19 cellular contexts compared by ENCODE assay signal in genomic region chr1:227917081-227917950, GRCh38. TPM values are rescaled to one million over a fixed set of nuclear protein-coding genes. Genes with fewer than 3 reads are reported as not detected.
DNase-seq lines count a peak whose midpoint lies in the region; ATAC-seq, FAIRE-seq and TF ChIP-seq lines count a peak whose summit lies in the region.
"Had no signal": no experiment of that assay in that cellular context is flagged by ENCODE, and none has a peak within 500 bp of the region (broad histone marks: within the 10 kb centered on the region; RNA-seq: fewer than 3 reads in every experiment).

No MANE protein-coding gene starts in this region.

- ATAC-seq in upper lobe of right lung = no peak
- ATAC-seq: body of pancreas; naive thymus-derived CD8-positive, alpha-beta T cell; sciatic nerve had no signal

- peak overlapping the region; percentile 35 for H2BK120ac ChIP-seq in trophoblast cell (ENCODE audit: insufficient read depth, low read length, poor library complexity)

- H2BK5ac ChIP-seq in trophoblast cell (ENCODE audit: low read depth, low read length, poor library complexity) = no peak overlapping the region

- FAIRE-seq in D721Med (lab: Jason Lieb, UNC) = no peak

- peak overlapping the region; percentile 3 for H3K4ac ChIP-seq in trophoblast cell (ENCODE audit: low read depth, low read length)

- peak overlapping the region; percentile 32 for H3K18ac ChIP-seq in trophoblast cell (ENCODE audit: low read length)

- WGBS in trophoblast cell (ENCODE audit: extremely low coverage, insufficient coverage, insufficient read length) = no CpG with 5 or more reads among the region's 15 CpGs

- no peak overlapping the region for H3K23ac ChIP-seq in trophoblast cell (ENCODE audit: low read length)

- peak overlapping the region; percentile 41 for H2AK5ac ChIP-seq in trophoblast cell (ENCODE audit: low read length)

- no peak overlapping the region for H3K4me2 ChIP-seq in trophoblast cell (ENCODE audit: low read length)

- no peak for DNase-seq in D721Med (ENCODE audit: insufficient read length, low spot score)
- peak in 33 of 51 donors; percentile 10 to 84 (median 54) for DNase-seq in hypothalamus (lab: John Stamatoyannopoulos, UW)
- no peak for DNase-seq in trophoblast cell
- DNase-seq in HT-29 (ENCODE audit: low spot score) = no peak
- DNase-seq in germinal center (ENCODE audit: low spot score) = no peak
- no peak for DNase-seq in upper lobe of right lung
- no peak for DNase-seq in activated naive CD4-positive, alpha-beta T cell treated with anti-CD3 and anti-CD28 coated beads, Interleukin-2, amount 10 ng/mL, durations not matched to agents 7 days and 5 days
- DNase-seq: activated CD4-positive, alpha-beta T cell treated with anti-CD3 and anti-CD28 coated beads, Interleukin-2, amount 50 U/mL, for 4 hours; activated naive CD4-positive, alpha-beta T cell treated with anti-CD3 and anti-CD28 coated beads, Interleukin-2, amount 50 U/mL, for 16 hours; body of pancreas; CD8-positive, alpha-beta memory T cell; naive thymus-derived CD8-positive, alpha-beta T cell; NCI-H1048; NCI-H774; stimulated activated CD4-positive, alpha-beta T cell treated with anti-CD3 and anti-CD28 coated beads, Interleukin-2, amount 100 ng/mL, for 24 hours; SW 1271 had no signal

- H3K4me3 ChIP-seq in trophoblast cell (ENCODE audit: low read depth, low read length) (no peak overlapping the region), upper lobe of right lung (no peak overlapping the region)
- H3K4me3 ChIP-seq: body of pancreas, esophagus muscularis mucosa had no signal

- H3K14ac ChIP-seq in trophoblast cell (ENCODE audit: low read length) = peak overlapping the region; percentile 45

- no peak overlapping the region for H4K12ac ChIP-seq in trophoblast cell (ENCODE audit: low read depth, low read length)

- H3K36me3 Mint-ChIP-seq in activated naive CD4-positive, alpha-beta T cell treated with anti-CD3 and anti-CD28 coated beads, Interleukin-2, amount 10 ng/mL, durations not matched to agents 7 days and 5 days = no peaks in the 10 kb centered on the region
- H3K36me3 Mint-ChIP-seq: CD8-positive, alpha-beta memory T cell; naive thymus-derived CD8-positive, alpha-beta T cell had no signal

- H4K8ac ChIP-seq in trophoblast cell (ENCODE audit: low read depth, low read length) = peak overlapping the region; percentile 7

- H3K27me3 ChIP-seq in trophoblast cell (ENCODE audit: insufficient read depth, low read length) (no peaks in the 10 kb centered on the region), upper lobe of right lung (peaks cover 6% of the 10 kb centered on the region)
- H3K27me3 ChIP-seq: body of pancreas, esophagus muscularis mucosa had no signal

- no peak overlapping the region for H2AFZ ChIP-seq in trophoblast cell (ENCODE audit: insufficient read depth, low read length, poor library complexity)

- H3K36me3 ChIP-seq in trophoblast cell (ENCODE audit: control insufficient read depth in 1 of 2, insufficient read depth in 2 of 2, low read length in 2 of 2) (peaks cover 17 to 19% of the 10 kb centered on the region in 2 experiments), upper lobe of right lung (no peaks in the 10 kb centered on the region)

- intact Hi-C loops in upper lobe of right lung (cut with DNase I) = no loop called here

- peaks cover 3% of the 10 kb centered on the region for H3K79me2 ChIP-seq in trophoblast cell (ENCODE audit: control insufficient read depth, insufficient read depth, low read length, poor library complexity)

- peak overlapping the region; percentile 41 for H3K27ac ChIP-seq in angular gyrus (ENCODE audit: low read depth, low read length)
- H3K27ac ChIP-seq in trophoblast cell (ENCODE audit: low read depth, low read length) = no peak overlapping the region
- H3K27ac ChIP-seq in upper lobe of right lung = no peak overlapping the region
- H3K27ac ChIP-seq: body of pancreas, esophagus muscularis mucosa had no signal

- peaks cover 2% of the 10 kb centered on the region for H3K9me3 Mint-ChIP-seq in activated naive CD4-positive, alpha-beta T cell treated with anti-CD3 and anti-CD28 coated beads, Interleukin-2, amount 10 ng/mL, durations not matched to agents 7 days and 5 days
- H3K9me3 Mint-ChIP-seq: CD8-positive, alpha-beta memory T cell; naive thymus-derived CD8-positive, alpha-beta T cell had no signal

- TF ChIP-seq CTCF in D721Med (IDR thresholded peaks at IDR 0.05; ENCODE audit: insufficient read depth, missing control alignments) = peak; percentile 23
- TF ChIP-seq CTCF in upper lobe of right lung (IDR thresholded peaks at IDR 0.05) = no peak

- peaks cover 19% of the 10 kb centered on the region for H3K79me1 ChIP-seq in trophoblast cell (ENCODE audit: low read length)

- no peak overlapping the region for H3K27ac Mint-ChIP-seq in activated naive CD4-positive, alpha-beta T cell treated with anti-CD3 and anti-CD28 coated beads, Interleukin-2, amount 10 ng/mL, durations not matched to agents 7 days and 5 days

- no peak overlapping the region for H2BK12ac ChIP-seq in trophoblast cell (ENCODE audit: low read length)

- H3K4me1 Mint-ChIP-seq in activated naive CD4-positive, alpha-beta T cell treated with anti-CD3 and anti-CD28 coated beads, Interleukin-2, amount 10 ng/mL, durations not matched to agents 7 days and 5 days = no peaks in the 10 kb centered on the region

- no peak overlapping the region for H3K4me3 Mint-ChIP-seq in activated naive CD4-positive, alpha-beta T cell treated with anti-CD3 and anti-CD28 coated beads, Interleukin-2, amount 10 ng/mL, durations not matched to agents 7 days and 5 days
- H3K4me3 Mint-ChIP-seq: CD8-positive, alpha-beta memory T cell; naive thymus-derived CD8-positive, alpha-beta T cell had no signal

- H3K9me3 ChIP-seq in trophoblast cell (ENCODE audit: insufficient read depth, low read depth, low read length) (peaks cover 11% of the 10 kb centered on the region), upper lobe of right lung (no peaks in the 10 kb centered on the region)
- H3K9me3 ChIP-seq: body of pancreas, esophagus muscularis mucosa had no signal

- H3K4me1 ChIP-seq in trophoblast cell (ENCODE audit: control insufficient read depth in 1 of 2, insufficient read depth in 2 of 2, low read length in 2 of 2) (peaks cover 31 to 45% of the 10 kb centered on the region in 2 experiments), upper lobe of right lung (no peaks in the 10 kb centered on the region)
- H3K4me1 ChIP-seq: body of pancreas had no signal

- no peak overlapping the region for H3K9ac ChIP-seq in trophoblast cell (ENCODE audit: low read length)

- H4K91ac ChIP-seq in trophoblast cell (ENCODE audit: low read depth, low read length) = peak overlapping the region; percentile 45

- CTCF ChIA-PET in activated naive CD4-positive, alpha-beta T cell treated with anti-CD3 and anti-CD28 coated beads, Interleukin-2, amount 10 ng/mL, durations not matched to agents 7 days and 5 days (lab: Charles Lee) = no interaction called here

- H3K27me3 Mint-ChIP-seq in activated naive CD4-positive, alpha-beta T cell treated with anti-CD3 and anti-CD28 coated beads, Interleukin-2, amount 10 ng/mL, durations not matched to agents 7 days and 5 days = peaks cover 10% of the 10 kb centered on the region
- H3K27me3 Mint-ChIP-seq: CD8-positive, alpha-beta memory T cell; naive thymus-derived CD8-positive, alpha-beta T cell had no signal

RNA-seq across cellular contexts. Expression of gene WNT9A, which starts 30.4 kb away (rescaled TPM):
- 5.1 and 5.7 TPM in 2 replicates for polyA plus RNA-seq in trophoblast cell (2013)
- not detected in 2 replicates for total RNA-seq in HT-29 (2014; rRNA removed; shearing (Covaris generic))
- 10.2 TPM for total RNA-seq in upper lobe of right lung
- total RNA-seq: naive thymus-derived CD8-positive, alpha-beta T cell had no signal
- polyA plus RNA-seq: CD8-positive, alpha-beta memory T cell; naive thymus-derived CD8-positive, alpha-beta T cell had no signal

Comparison
In these comparisons a context has a peak if more than half of its experiments do, and no peak if none do; other contexts are left out.
1. DNase-seq: peak in hypothalamus (33 of 51); none in D721Med (single experiment), trophoblast cell (0 of 2), HT-29 (single experiment), germinal center (single experiment), upper lobe of right lung (single experiment) and activated naive CD4-positive, alpha-beta T cell treated with anti-CD3 and anti-CD28 coated beads, Interleukin-2, amount 10 ng/mL, durations not matched to agents 7 days and 5 days (single experiment).
2. RNA of gene WNT9A, which starts 30.4 kb away (total RNA-seq): 10.2 TPM in upper lobe of right lung (single experiment); not detected in HT-29; every median in the first group is over 10 times any median in the second.